In the genomic region with DNA sequence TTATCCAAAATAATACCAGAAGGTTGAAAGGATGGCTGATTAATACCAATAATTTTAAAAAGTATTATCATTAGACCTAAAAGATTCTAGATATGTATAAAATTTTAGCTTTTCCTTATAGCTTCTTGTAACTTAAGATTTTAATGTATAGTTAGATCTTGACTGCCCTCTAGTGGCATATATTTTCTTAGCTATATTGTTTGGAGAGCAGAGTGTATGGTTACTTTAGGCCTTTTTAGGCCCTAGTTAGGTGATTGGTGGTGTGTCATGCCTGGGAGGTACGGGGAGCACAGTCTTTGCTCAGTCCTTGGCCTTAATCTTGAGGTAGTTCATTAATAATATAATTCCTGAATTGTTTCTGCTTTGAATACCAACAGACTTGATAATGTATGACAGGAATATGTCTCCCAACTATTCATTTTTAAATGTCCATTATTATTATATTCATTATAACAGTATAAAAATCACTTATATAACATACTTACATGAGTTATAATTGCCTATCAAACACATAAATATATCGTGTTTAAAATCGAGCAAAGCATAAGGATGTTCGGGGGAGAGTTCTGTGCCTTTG, we compare ENCODE assay signal across 7 cellular contexts.
DNase-seq lines count a peak whose midpoint lies in the region; ATAC-seq, FAIRE-seq and TF ChIP-seq lines count a peak whose summit lies in the region.

No MANE protein-coding gene starts in this region.

- no peak overlapping the region for H3K4me3 ChIP-seq in HL-60 (replicated peaks; ENCODE audit: insufficient read depth, low read length)

- H3K27me3 Mint-ChIP-seq in MCF 10A (ENCODE audit: insufficient read depth, unreplicated experiment), result no peaks in the 10 kb centered on the region

- H3K27ac Mint-ChIP-seq in MCF 10A (ENCODE audit: low read depth, unreplicated experiment), result no peak overlapping the region

- H3K27me3 ChIP-seq in HL-60 (ENCODE audit: insufficient read depth, poor library complexity, severe bottlenecking), result no peaks in the 10 kb centered on the region

- DNase-seq in HL-60 (ENCODE audit: low read depth in 1 of 2, low spot score in 1 of 2) (peak; percentile 14 to 33), NCI-H82 (lab: John Stamatoyannopoulos, UW) (peak; percentile 95), MCF 10A (ENCODE audit: unreplicated experiment) (peak; percentile 89), left lobe of liver (ENCODE audit: low spot score) (no peak)

- H3K27ac ChIP-seq in HL-60 (replicated peaks), result no peak overlapping the region

- H3K4me3 Mint-ChIP-seq in MCF 10A (ENCODE audit: unreplicated experiment), result no peak overlapping the region

- intact Hi-C loops in MCF 10A (cut with micrococcal nuclease), result loop anchor here (1.0 to 10.0 kb wide), 9 partner anchors 110 to 1459 kb away; no protein-coding TSS in a partner anchor

- CTCF ChIA-PET in MCF 10A (lab: Yijun Ruan, JAX), result interaction anchor here (0.5 to 6.8 kb wide), 54 partner anchors 8 to 1939 kb away, joined by 3 to 79 read pairs (median 4); partner anchors contain the start of gene HEATR1

- no TSS peak for BruUV-seq in MCF 10A (replicated peaks; lab: Mats Ljungman, UMichigan)

- H3K36me3 Mint-ChIP-seq in MCF 10A (ENCODE audit: insufficient read depth, unreplicated experiment), result no peaks in the 10 kb centered on the region

- no peaks in the 10 kb centered on the region for H3K9me3 Mint-ChIP-seq in MCF 10A (ENCODE audit: unreplicated experiment)

- no peaks in the 10 kb centered on the region for H3K4me1 Mint-ChIP-seq in MCF 10A (ENCODE audit: insufficient read depth, unreplicated experiment)

- ATAC-seq in GM21390 (IDR thresholded peaks at IDR 0.05; ENCODE audit: unreplicated experiment), result peak; percentile 86
- ATAC-seq in left lobe of liver, result peak; percentile 69
- no peak for ATAC-seq in GM21447 (IDR thresholded peaks at IDR 0.05; ENCODE audit: unreplicated experiment)

- peak; percentile 94 for FAIRE-seq in G401.6 (lab: Jason Lieb, UNC)

- POLR2A ChIA-PET in MCF 10A (lab: Yijun Ruan, JAX), result interaction anchor here (0.5 to 1.8 kb wide), 8 partner anchors 13 to 958 kb away, joined by 3 to 6 read pairs (median 3); partner anchors contain the start of gene HEATR1

- TF ChIP-seq CTCF in HL-60 (IDR thresholded peaks at IDR 0.05; ENCODE audit: insufficient read depth, low read length), result peak; percentile 16
- TF ChIP-seq CTCF in MCF 10A (IDR thresholded peaks at IDR 0.05; ENCODE audit: unreplicated experiment), result peak; percentile 79
